In the genomic region with DNA sequence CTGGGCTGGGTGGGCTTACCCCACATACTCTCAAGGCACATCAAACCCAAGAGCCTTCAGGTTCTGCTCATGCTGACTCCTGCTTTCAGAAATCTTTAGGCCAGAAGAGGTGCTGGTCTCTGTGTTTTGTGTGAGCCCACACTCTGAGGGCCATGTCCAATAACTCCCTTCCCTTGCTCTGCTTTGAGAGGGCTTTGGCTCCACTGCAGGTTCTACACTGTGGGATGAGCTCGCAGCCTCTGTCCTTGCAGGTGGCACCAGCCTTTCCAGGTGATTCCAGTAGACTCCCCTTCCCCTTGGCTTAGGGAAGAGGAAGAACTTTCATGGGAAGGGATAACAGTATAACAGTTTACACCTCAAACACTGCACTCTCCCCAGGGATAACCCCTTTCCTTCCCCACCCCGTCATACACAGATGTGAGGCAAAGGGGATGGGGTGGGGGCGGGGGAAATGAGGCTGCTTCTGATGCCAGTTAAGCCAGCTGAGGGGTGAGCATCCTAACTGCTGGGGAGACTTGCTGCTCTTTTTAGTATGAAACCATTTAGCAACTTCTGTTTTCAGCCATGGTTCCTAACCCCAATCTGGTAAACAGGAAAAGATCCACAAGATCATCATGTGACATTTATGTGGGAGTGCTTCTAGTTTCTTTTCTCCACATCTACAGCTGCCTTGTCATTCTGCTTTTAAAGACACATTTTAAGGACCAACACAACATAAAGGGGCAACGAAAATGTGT, we compare ENCODE assay signal across 12 cellular contexts.
DNase-seq lines count a peak whose midpoint lies in the region; ATAC-seq lines count a peak whose summit lies in the region.
"Had no signal": no experiment of that assay in that cellular context is flagged by ENCODE, and none has a peak within 500 bp of the region (broad histone marks: within the 10 kb centered on the region; RNA-seq: fewer than 3 reads in every experiment).

No MANE protein-coding gene starts in this region.

- ATAC-seq in GM21717 (IDR thresholded peaks at IDR 0.05; ENCODE audit: unreplicated experiment) (peak; percentile 55), naive B cell (ENCODE audit: low read depth in 2 of 2) (peak; percentile 45 to 60), GM18868 (IDR thresholded peaks at IDR 0.05; ENCODE audit: unreplicated experiment) (no peak), GM21526 (IDR thresholded peaks at IDR 0.05; ENCODE audit: low FRiP score, unreplicated experiment) (no peak)
- ATAC-seq: A549 had no signal

- H3K36me3 Mint-ChIP-seq in naive B cell: peaks cover 5 to 9% of the 10 kb centered on the region in 2 donors

- peak overlapping the region in 6 of 8 donors; percentile 7 to 71 (median 43) for H3K4me3 Mint-ChIP-seq in naive B cell

- peaks cover 0 to 3% (median 0%) of the 10 kb centered on the region in 7 donors for H3K9me3 Mint-ChIP-seq in naive B cell

- H3K4me1 Mint-ChIP-seq in naive B cell: peaks cover 29 to 44% (median 39%) of the 10 kb centered on the region in 3 donors

- peak; percentile 32 to 57 for DNase-seq in NOMO-1 (lab: John Stamatoyannopoulos, UW; ENCODE audit: unreplicated experiment in 2 of 2)
- DNase-seq in NOMO-1 treated with dmso at 0.1 percent for 144 hours (lab: John Stamatoyannopoulos, UW; ENCODE audit: unreplicated experiment): no peak
- DNase-seq in RPMI8226: peak; percentile 22
- peak; percentile 12 for DNase-seq in naive B cell
- DNase-seq in AG08395 (ENCODE audit: low spot score): no peak
- DNase-seq: adrenal gland; NCI-H1417 treated with DMSO at 0.1 percent for 48 hours; stimulated activated CD4-positive, alpha-beta T cell treated with anti-CD3 and anti-CD28 coated beads, Interleukin-4, amount 100 ng/mL, for 24 hours had no signal

- H3K27ac Mint-ChIP-seq in naive B cell: peak overlapping the region; percentile 49 to 89 (median 70)

- no peaks in the 10 kb centered on the region for H3K27me3 Mint-ChIP-seq in naive B cell

Comparison
In these comparisons a context has a peak if more than half of its experiments do, and no peak if none do; other contexts are left out.
1. DNase-seq: peak in NOMO-1 (2 of 2), RPMI8226 (single experiment) and naive B cell (single experiment); none in NOMO-1 treated with dmso at 0.1 percent for 144 hours (single experiment) and AG08395 (single experiment).
2. ATAC-seq: peak in GM21717 (single experiment) and naive B cell (2 of 2); none in GM18868 (single experiment) and GM21526 (single experiment).